In the genomic region with DNA sequence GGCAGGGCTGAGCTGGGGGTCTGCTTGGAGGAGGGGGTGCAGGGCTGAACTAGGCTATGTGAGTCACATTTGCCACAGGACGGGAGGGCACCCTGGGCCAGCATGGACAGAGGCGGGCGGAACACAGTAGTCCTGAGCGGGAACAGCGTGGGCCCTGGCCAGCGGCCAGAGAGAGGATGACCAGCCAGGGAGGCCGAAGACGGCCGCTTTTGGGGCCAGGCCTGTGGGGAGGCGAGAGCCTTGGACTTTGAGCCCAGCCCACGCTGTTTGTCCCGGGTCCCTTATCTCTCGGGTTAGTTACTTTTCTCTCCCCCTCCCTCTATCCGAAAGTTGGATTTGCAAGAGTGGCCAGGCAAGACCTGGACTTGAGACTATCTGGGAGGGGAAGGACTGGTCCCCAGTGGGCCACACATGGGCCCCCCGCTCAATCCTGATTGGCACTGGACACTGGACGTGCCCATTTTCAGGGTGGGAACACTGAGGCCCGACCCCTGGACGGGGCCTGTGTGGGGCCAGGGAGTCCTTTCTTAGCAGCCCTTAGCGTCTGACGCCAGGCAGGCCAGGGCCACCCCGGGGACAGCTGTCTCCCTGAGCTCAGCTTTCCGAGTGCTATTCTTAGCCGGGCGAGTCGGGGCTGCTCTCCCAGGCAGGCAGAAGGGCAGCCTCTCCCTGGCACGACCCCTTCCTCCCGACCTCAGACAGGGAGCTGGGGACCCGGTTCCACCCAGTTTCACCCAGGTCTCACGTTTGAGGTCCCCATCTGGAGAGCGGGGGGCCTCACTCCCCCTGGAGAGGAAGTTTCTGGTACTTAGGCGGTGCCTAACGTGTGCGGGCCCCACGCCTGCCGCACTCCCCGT, we compare ENCODE assay signal across 8 cellular contexts. TPM values are rescaled to one million over a fixed set of nuclear protein-coding genes. Genes with fewer than 3 reads are reported as not detected.
DNase-seq lines count a peak whose midpoint lies in the region; ATAC-seq and TF ChIP-seq lines count a peak whose summit lies in the region.

No MANE protein-coding gene starts in this region.

- H3K27me3 Mint-ChIP-seq in T-helper 17 cell, result no peaks in the 10 kb centered on the region
- no peaks in the 10 kb centered on the region for H3K27me3 Mint-ChIP-seq in osteocyte (ENCODE audit: unreplicated experiment)

- POLR2A ChIA-PET in AG04450 (lab: Yijun Ruan, JAX), result interaction anchor here (0.5 to 0.6 kb wide), 2 partner anchors 55 to 131 kb away, joined by 3 to 5 read pairs; no protein-coding TSS in a partner anchor

- H3K4me1 Mint-ChIP-seq in T-helper 17 cell, result peaks cover 10% of the 10 kb centered on the region
- H3K4me1 Mint-ChIP-seq in osteocyte (ENCODE audit: unreplicated experiment), result peaks cover 16% of the 10 kb centered on the region

- in situ Hi-C loops in GM13977 (cut with MboI; ENCODE audit: low pct_unique_long_range_greater_than_20kb, low sequenced_read_pairs, unreplicated experiment), result no loop called here

- TF ChIP-seq CTCF in AG04450 (IDR thresholded peaks at IDR 0.05; ENCODE audit: low read depth, low read length) (no peak), GM13977 (IDR thresholded peaks at IDR 0.05; ENCODE audit: extremely low read depth, insufficient read depth, missing control alignments) (no peak), foreskin fibroblast (IDR thresholded peaks at IDR 0.05; ENCODE audit: low read depth, low read length) (no peak), osteocyte (IDR thresholded peaks at IDR 0.05) (no peak)

- H3K4me3 ChIP-seq in AG04450 (ENCODE audit: low read depth, low read length) (peak overlapping the region; percentile 70), foreskin fibroblast (ENCODE audit: low read depth in 1 of 2, low read length in 2 of 2) (peak overlapping the region; percentile 64 to 73)

- CTCF ChIA-PET in AG04450 (lab: Charles Lee), result no interaction called here

- DNase-seq in AG04450 (ENCODE audit: low read depth, low spot score), result no peak
- peak; percentile 71 for DNase-seq in GM13977 (ENCODE audit: low spot score)
- DNase-seq in T-helper 17 cell, result no peak
- peak in 1 of 2 donors; percentile 64 for DNase-seq in foreskin fibroblast
- DNase-seq in osteocyte (ENCODE audit: extremely low spot score, unreplicated experiment), result no peak
- DNase-seq in ecto neural progenitor cell (ENCODE audit: low spot score), result no peak

- H3K27ac ChIP-seq in AG04450 (ENCODE audit: low read depth, low read length), result no peak overlapping the region

- H3K9me3 ChIP-seq in AG04450 (ENCODE audit: control insufficient read depth, insufficient read depth, low read length) (no peaks in the 10 kb centered on the region; the same call in 1 of the 2 replicates), T-helper 17 cell (ENCODE audit: control insufficient read depth, low read length, poor library complexity, severe bottlenecking) (no peaks in the 10 kb centered on the region)

- H3K36me3 Mint-ChIP-seq in T-helper 17 cell (ENCODE audit: low read depth), result no peaks in the 10 kb centered on the region
- H3K36me3 Mint-ChIP-seq in osteocyte (ENCODE audit: unreplicated experiment), result peaks cover 2% of the 10 kb centered on the region

- H3K27ac Mint-ChIP-seq in T-helper 17 cell, result no peak overlapping the region
- no peak overlapping the region for H3K27ac Mint-ChIP-seq in osteocyte (ENCODE audit: unreplicated experiment)

- H3K27me3 ChIP-seq in AG04450 (ENCODE audit: control insufficient read depth, insufficient read depth, low read length), result no peaks in the 10 kb centered on the region

- H3K4me3 Mint-ChIP-seq in T-helper 17 cell, result peak overlapping the region; percentile 82
- H3K4me3 Mint-ChIP-seq in osteocyte (ENCODE audit: unreplicated experiment), result peak overlapping the region; percentile 70

- H3K9me3 Mint-ChIP-seq in osteocyte (ENCODE audit: unreplicated experiment), result no peaks in the 10 kb centered on the region

- ATAC-seq in T-helper 17 cell (peak; percentile 13), HG03432 (IDR thresholded peaks at IDR 0.05; ENCODE audit: unreplicated experiment) (no peak), GM21390 (IDR thresholded peaks at IDR 0.05; ENCODE audit: unreplicated experiment) (no peak)

RNA-seq across cellular contexts. Expression of a gene that starts 0.8 kb away (rescaled TPM):
- 26.9 and 39.8 TPM in 2 replicates for polyA plus RNA-seq in AG04450 (2011; rRNA removed)
- 26.7 and 36.1 TPM in 2 replicates for polyA minus RNA-seq in AG04450 (2011; rRNA and poly(A)+ RNA removed)
- 1 to 10 TPM; 9.0 to 9.9 TPM for total RNA-seq in T-helper 17 cell
- 31.2 and 35.3 TPM in 2 replicates for total RNA-seq in osteocyte

RNA-seq across cellular contexts. Expression of a gene that starts 6.9 kb away (rescaled TPM):
- 45.8 and 52.8 TPM in 2 replicates for polyA plus RNA-seq in AG04450 (2011; rRNA removed)
- 33.6 and 42.3 TPM in 2 replicates for polyA minus RNA-seq in AG04450 (2011; rRNA and poly(A)+ RNA removed)
- total RNA-seq in T-helper 17 cell, result 100 to 1,000 TPM; 148 to 163 TPM
- total RNA-seq in osteocyte, result 91.0 and 101 TPM in 2 replicates

RNA-seq across cellular contexts. Expression of a gene that starts 16.8 kb away (rescaled TPM):
- 26.1 and 45.5 TPM in 2 replicates for polyA plus RNA-seq in AG04450 (2011; rRNA removed)
- polyA minus RNA-seq in AG04450 (2011; rRNA and poly(A)+ RNA removed), result 12.4 and 13.2 TPM in 2 replicates
- 10 to 100 TPM; 50.9 to 54.7 TPM for total RNA-seq in T-helper 17 cell
- total RNA-seq in osteocyte, result 71.7 and 74.4 TPM in 2 replicates

RNA-seq across cellular contexts. Expression of a gene that starts 37.7 kb away (rescaled TPM):
- polyA plus RNA-seq in AG04450 (2011; rRNA removed), result 596 and 980 TPM in 2 replicates
- 440 and 566 TPM in 2 replicates for polyA minus RNA-seq in AG04450 (2011; rRNA and poly(A)+ RNA removed)
- total RNA-seq in T-helper 17 cell (1,000 to 10,000 TPM; 1,653 to 1,678 TPM), osteocyte (932 and 969 TPM in 2 replicates)

RNA-seq across cellular contexts. Expression of a gene that starts 49.4 kb away (rescaled TPM):
- polyA plus RNA-seq in AG04450 (2011; rRNA removed), result 0.09 and 0.17 TPM in 2 replicates
- 0.30 and 0.41 TPM in 2 replicates for polyA minus RNA-seq in AG04450 (2011; rRNA and poly(A)+ RNA removed)
- total RNA-seq in T-helper 17 cell, result under 1 TPM; 0.07 to 0.44 TPM
- total RNA-seq in osteocyte, result 1.2 and 1.5 TPM in 2 replicates
